In genomic region chr1:89525169-89525855, GRCh38 we compare ENCODE assay signal across 8 cellular contexts. TPM values are rescaled to one million over a fixed set of nuclear protein-coding genes. Genes with fewer than 3 reads are reported as not detected.
A peak's percentile ranks its signal among the peaks of the same experiment; 100 is the strongest.
DNase-seq lines count a peak whose midpoint lies in the region; ATAC-seq and TF ChIP-seq lines count a peak whose summit lies in the region.

No MANE protein-coding gene starts in this region.

- DNase-seq in GM10248 (ENCODE audit: extremely low spot score) (peak; percentile 54), NCI-H1092 treated with DMSO at 0.1 percent for 48 hours (lab: John Stamatoyannopoulos, UW) (peak; percentile 48), activated B cell treated with CpG ODN at 0.5 μM for 24 hours (peak; percentile 61), dermis microvascular lymphatic vessel endothelial cell (ENCODE audit: low read depth in 2 of 2) (peak; percentile 7 to 15), medulla oblongata (ENCODE audit: extremely low spot score) (peak; percentile 64), kidney tubule cell (ENCODE audit: low spot score) (no peak)

- ATAC-seq in activated B cell treated with CpG ODN at 0.5 μM for 24 hours (ENCODE audit: low read depth): peak; percentile 31
- ATAC-seq in stimulated activated memory B cell treated with anti-CD40 and anti-IgM and Interleukin-4, amounts not matched to agents 10 μg/mL and 1 μg/mL and 100 μg/mL, for 72 hours: peak; percentile 51

- CTCF ChIA-PET in GM10248 (lab: Yijun Ruan, JAX) (interaction anchor here (0.7 kb wide), 1 partner anchor 238 kb away, joined by 3 read pairs; no protein-coding TSS in a partner anchor), HEK293 (lab: Yijun Ruan, JAX) (no interaction called here), activated B cell treated with CpG ODN at 0.5 μM for 24 hours (lab: Charles Lee) (interaction anchor here (0.6 kb wide), 1 partner anchor 69 kb away, joined by 3 read pairs; no protein-coding TSS in a partner anchor)

- H3K27ac Mint-ChIP-seq in activated B cell treated with CpG ODN at 0.5 μM for 24 hours: peak overlapping the region; percentile 91
- peak overlapping the region; percentile 83 for H3K27ac Mint-ChIP-seq in stimulated activated memory B cell treated with anti-CD40 and anti-IgM and Interleukin-4, amounts not matched to agents 10 μg/mL and 1 μg/mL and 100 μg/mL, for 72 hours

- peaks cover 29% of the 10 kb centered on the region for H3K4me1 Mint-ChIP-seq in activated B cell treated with CpG ODN at 0.5 μM for 24 hours
- peaks cover 15% of the 10 kb centered on the region for H3K4me1 Mint-ChIP-seq in stimulated activated memory B cell treated with anti-CD40 and anti-IgM and Interleukin-4, amounts not matched to agents 10 μg/mL and 1 μg/mL and 100 μg/mL, for 72 hours

- no peak for TF ChIP-seq CTCF in GM10248 (IDR thresholded peaks at IDR 0.05; ENCODE audit: control extremely low read depth, extremely low read depth, low read depth, missing control alignments)
- peak; percentile 77 for TF ChIP-seq CTCF in HEK293 (tag by site-specific recombination; IDR thresholded peaks at IDR 0.05)
- TF ChIP-seq CTCF in activated B cell treated with CpG ODN at 0.5 μM for 24 hours (IDR thresholded peaks at IDR 0.05): no peak

- H3K9me3 ChIP-seq in HEK293 (ENCODE audit: control insufficient read depth, insufficient read depth, low read depth, low read length): no peaks in the 10 kb centered on the region

- peak overlapping the region; percentile 72 for H3K4me3 ChIP-seq in HEK293 (ENCODE audit: low read depth, low read length)

- POLR2A ChIA-PET in GM10248 (lab: Yijun Ruan, JAX) (interaction anchor here (0.6 to 0.7 kb wide), 2 partner anchors 98 to 238 kb away, joined by 3 to 4 read pairs; no protein-coding TSS in a partner anchor), HEK293 (lab: Yijun Ruan, JAX) (interaction anchor here (0.6 kb wide), 1 partner anchor 22 kb away, joined by 3 read pairs; no protein-coding TSS in a partner anchor), activated B cell treated with CpG ODN at 0.5 μM for 24 hours (lab: Charles Lee) (interaction anchor here (0.8 to 1.3 kb wide), 6 partner anchors 10 to 238 kb away, joined by 3 to 5 read pairs (median 3); partner anchors contain the start of gene LRRC8C)

- H3K27me3 Mint-ChIP-seq in activated B cell treated with CpG ODN at 0.5 μM for 24 hours: no peaks in the 10 kb centered on the region
- no peaks in the 10 kb centered on the region for H3K27me3 Mint-ChIP-seq in stimulated activated memory B cell treated with anti-CD40 and anti-IgM and Interleukin-4, amounts not matched to agents 10 μg/mL and 1 μg/mL and 100 μg/mL, for 72 hours

- H3K4me1 ChIP-seq in HEK293 (ENCODE audit: control insufficient read depth, insufficient read depth, low read length): no peaks in the 10 kb centered on the region

- peaks cover 0 to 3% of the 10 kb centered on the region in 2 experiments; a peak in 1 of 3 replicates for H3K36me3 ChIP-seq in HEK293 (ENCODE audit: control insufficient read depth in 2 of 2, insufficient read depth in 1 of 2, low read length in 2 of 2)

- H3K4me3 Mint-ChIP-seq in activated B cell treated with CpG ODN at 0.5 μM for 24 hours: peak overlapping the region; percentile 92
- peak overlapping the region; percentile 79 for H3K4me3 Mint-ChIP-seq in stimulated activated memory B cell treated with anti-CD40 and anti-IgM and Interleukin-4, amounts not matched to agents 10 μg/mL and 1 μg/mL and 100 μg/mL, for 72 hours

- no peaks in the 10 kb centered on the region for H3K9me3 Mint-ChIP-seq in activated B cell treated with CpG ODN at 0.5 μM for 24 hours
- no peaks in the 10 kb centered on the region for H3K9me3 Mint-ChIP-seq in stimulated activated memory B cell treated with anti-CD40 and anti-IgM and Interleukin-4, amounts not matched to agents 10 μg/mL and 1 μg/mL and 100 μg/mL, for 72 hours

- intact Hi-C loops in activated B cell treated with CpG ODN at 0.5 μM for 24 hours (cut with micrococcal nuclease): loop anchor here (2.0 to 5.0 kb wide), 3 partner anchors 19 to 63 kb away; no protein-coding TSS in a partner anchor

- H3K36me3 Mint-ChIP-seq in activated B cell treated with CpG ODN at 0.5 μM for 24 hours (ENCODE audit: low read depth): peaks cover 8% of the 10 kb centered on the region
- H3K36me3 Mint-ChIP-seq in stimulated activated memory B cell treated with anti-CD40 and anti-IgM and Interleukin-4, amounts not matched to agents 10 μg/mL and 1 μg/mL and 100 μg/mL, for 72 hours: peaks cover 4% of the 10 kb centered on the region

- H3K27ac ChIP-seq in HEK293 (ENCODE audit: extremely low read depth, low read depth, low read length): peak overlapping the region; percentile 83

TF ChIP-seq in HEK293, 187 proteins besides CTCF, POLR2A, EP300 and RAD21 (continues in another document):
- TF ChIP-seq HIC1 (tag by site-specific recombination; IDR thresholded peaks at IDR 0.05): 0 out of 2 replicates have a peak, but pooled peaks have one; percentile 35
- no peak for TF ChIP-seq ZNF248 (tag by site-specific recombination; IDR thresholded peaks at IDR 0.05)
- TF ChIP-seq ZNF155 (tag by site-specific recombination; IDR thresholded peaks at IDR 0.05): no peak
- TF ChIP-seq ZNF19 (tag by site-specific recombination; IDR thresholded peaks at IDR 0.05; ENCODE audit: low read depth): no peak
- TF ChIP-seq, protein P1, sequence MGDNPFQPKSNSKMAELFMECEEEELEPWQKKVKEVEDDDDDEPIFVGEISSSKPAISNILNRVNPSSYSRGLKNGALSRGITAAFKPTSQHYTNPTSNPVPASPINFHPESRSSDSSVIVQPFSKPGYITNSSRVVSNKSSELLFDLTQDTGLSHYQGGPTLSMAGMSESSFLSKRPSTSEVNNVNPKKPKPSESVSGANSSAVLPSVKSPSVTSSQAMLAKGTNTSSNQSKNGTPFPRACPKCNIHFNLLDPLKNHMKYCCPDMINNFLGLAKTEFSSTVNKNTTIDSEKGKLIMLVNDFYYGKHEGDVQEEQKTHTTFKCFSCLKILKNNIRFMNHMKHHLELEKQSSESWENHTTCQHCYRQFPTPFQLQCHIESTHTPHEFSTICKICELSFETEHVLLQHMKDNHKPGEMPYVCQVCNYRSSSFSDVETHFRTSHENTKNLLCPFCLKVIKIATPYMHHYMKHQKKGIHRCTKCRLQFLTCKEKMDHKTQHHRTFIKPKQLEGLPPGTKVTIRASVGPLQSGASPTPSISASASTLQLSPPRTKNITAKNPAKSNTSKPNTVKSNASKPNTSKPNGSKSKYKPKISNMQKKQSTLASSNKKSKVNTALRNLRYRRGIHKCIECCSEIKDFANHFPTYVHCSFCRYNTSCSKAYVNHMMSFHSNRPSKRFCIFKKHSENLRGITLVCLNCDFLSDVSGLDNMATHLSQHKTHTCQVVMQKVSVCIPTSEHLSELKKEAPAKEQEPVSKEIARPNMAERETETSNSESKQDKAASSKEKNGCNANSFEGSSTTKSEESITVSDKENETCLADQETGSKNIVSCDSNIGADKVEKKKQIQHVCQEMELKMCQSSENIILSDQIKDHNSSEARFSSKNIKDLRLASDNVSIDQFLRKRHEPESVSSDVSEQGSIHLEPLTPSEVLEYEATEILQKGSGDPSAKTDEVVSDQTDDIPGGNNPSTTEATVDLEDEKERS (tag by site-specific recombination; IDR thresholded peaks at IDR 0.05): no peak
- no peak for TF ChIP-seq MZF1 (tag by site-specific recombination; IDR thresholded peaks at IDR 0.05; ENCODE audit: borderline replicate concordance)
- no peak for TF ChIP-seq ZNF561 (tag by site-specific recombination; IDR thresholded peaks at IDR 0.05; ENCODE audit: borderline replicate concordance)
- no peak for TF ChIP-seq ZNF530 (tag by site-specific recombination; IDR thresholded peaks at IDR 0.05; ENCODE audit: low read depth)
- TF ChIP-seq ZNF148 (tag by site-specific recombination; IDR thresholded peaks at IDR 0.05; ENCODE audit: borderline replicate concordance): no peak

RNA-seq across cellular contexts. Expression of gene LRRC8B, which starts 0.7 kb away (rescaled TPM):
- 14.7 and 19.1 TPM in 2 replicates for total RNA-seq in activated B cell treated with CpG ODN at 0.5 μM for 24 hours
- 2.1 and 2.3 TPM in 2 replicates for total RNA-seq in dermis microvascular lymphatic vessel endothelial cell
